ENCODE assay signal across 12 cellular contexts in the genomic region with DNA sequence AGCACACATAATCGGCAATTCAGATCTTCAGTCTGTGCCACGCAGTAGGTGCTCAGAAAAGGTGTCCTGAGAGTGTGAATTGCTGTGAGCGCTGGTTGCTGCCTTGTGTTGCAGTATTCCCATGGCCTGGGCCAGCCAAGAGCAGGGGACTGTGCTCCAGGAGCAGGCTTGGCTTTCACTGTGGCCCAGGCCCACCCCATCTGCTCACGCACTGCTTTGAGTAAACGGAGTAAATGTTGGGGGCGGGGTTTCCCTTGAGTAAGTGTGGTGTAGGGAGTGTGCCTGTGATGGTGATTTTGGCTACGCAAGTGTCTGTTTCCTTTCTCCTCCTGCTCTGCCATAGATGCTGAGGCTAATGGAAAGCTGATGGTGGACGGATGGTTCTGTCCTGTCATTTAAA. TPM values are rescaled to one million over a fixed set of nuclear protein-coding genes. Genes with fewer than 3 reads are reported as not detected.
DNase-seq lines count a peak whose midpoint lies in the region; ATAC-seq and TF ChIP-seq lines count a peak whose summit lies in the region.
"Had no signal": no experiment of that assay in that cellular context is flagged by ENCODE, and none has a peak within 500 bp of the region (broad histone marks: within the 10 kb centered on the region; RNA-seq: fewer than 3 reads in every experiment).

No MANE protein-coding gene starts in this region.

- TF ChIP-seq POLR2A in heart left ventricle (IDR thresholded peaks at IDR 0.05) (no peak), uterus (IDR thresholded peaks at IDR 0.05) (no peak)

- H3K27ac Mint-ChIP-seq in activated CD8-positive, alpha-beta T cell treated with anti-CD3 and anti-CD28 coated beads, Interleukin-2, amount 10 ng/mL, durations not matched to agents 7 days and 5 days = no peak overlapping the region
- H3K27ac Mint-ChIP-seq: CD8-positive, alpha-beta T cell had no signal

- H3K4me1 ChIP-seq in heart left ventricle (peaks cover 3 to 66% (median 35%) of the 10 kb centered on the region in 12 donors), mesodermal cell (ENCODE audit: control insufficient read depth, insufficient read depth, low read length, poor library complexity, severe bottlenecking) (peaks cover 26% of the 10 kb centered on the region), uterus (peaks cover 0 to 12% of the 10 kb centered on the region in 2 donors)

- TF ChIP-seq CTCF in heart left ventricle (IDR thresholded peaks at IDR 0.05) (no peak), brain microvascular endothelial cell (IDR thresholded peaks at IDR 0.05; ENCODE audit: low read depth, low read length, missing control alignments) (no peak), uterus (IDR thresholded peaks at IDR 0.05) (no peak)

- no peak overlapping the region for H3K4me3 Mint-ChIP-seq in activated CD8-positive, alpha-beta T cell treated with anti-CD3 and anti-CD28 coated beads, Interleukin-2, amount 10 ng/mL, durations not matched to agents 7 days and 5 days

- peaks cover 0 to 9% (median 4%) of the 10 kb centered on the region in 9 donors for H3K36me3 ChIP-seq in heart left ventricle
- peaks cover 11% of the 10 kb centered on the region for H3K36me3 ChIP-seq in brain microvascular endothelial cell (replicated peaks)
- H3K36me3 ChIP-seq in mesodermal cell (ENCODE audit: control insufficient read depth, insufficient read depth, low read length) = peaks cover 52% of the 10 kb centered on the region
- no peaks in the 10 kb centered on the region for H3K36me3 ChIP-seq in uterus

- POLR2A ChIA-PET in activated CD8-positive, alpha-beta T cell treated with anti-CD3 and anti-CD28 coated beads, Interleukin-2, amount 10 ng/mL, durations not matched to agents 7 days and 5 days (lab: Charles Lee) = interaction anchor here (1.6 kb wide), 1 partner anchor 11 kb away, joined by 3 read pairs; no protein-coding TSS in a partner anchor

- H3K27me3 Mint-ChIP-seq in activated CD8-positive, alpha-beta T cell treated with anti-CD3 and anti-CD28 coated beads, Interleukin-2, amount 10 ng/mL, durations not matched to agents 7 days and 5 days (ENCODE audit: low read depth) = peaks cover 58% of the 10 kb centered on the region

- intact Hi-C loops in heart left ventricle (cut with DNase I) = no loop called here
- intact Hi-C loops in left cardiac atrium (cut with DNase I) = no loop called here
- intact Hi-C loops in uterus (cut with DNase I; ENCODE audit: low total_unique reads) = no loop called here

- 83 to 91% (median 90%) methylated on average over 8 of the region's 8 CpGs for WGBS in heart left ventricle, 4 donors
- 95 to 100% methylated on average over 3 to 6 of the region's 8 CpGs for WGBS in mesodermal cell (ENCODE audit: insufficient coverage in 2 of 2), 2 experiments

- H3K27ac ChIP-seq in heart left ventricle = peak overlapping the region in 10 of 12 donors; percentile 77 to 93 (median 88)
- H3K27ac ChIP-seq in brain microvascular endothelial cell = peak overlapping the region; percentile 91
- peak overlapping the region; percentile 87 for H3K27ac ChIP-seq in mesodermal cell (ENCODE audit: low read depth, low read length, severe bottlenecking)
- H3K27ac ChIP-seq in uterus = peak overlapping the region; percentile 87 to 96

- H3K9me3 ChIP-seq in heart left ventricle (no peaks in the 10 kb centered on the region), mesodermal cell (ENCODE audit: control insufficient read depth, low read length) (no peaks in the 10 kb centered on the region), uterus (no peaks in the 10 kb centered on the region)

- peaks cover 27% of the 10 kb centered on the region for H3K4me1 Mint-ChIP-seq in activated CD8-positive, alpha-beta T cell treated with anti-CD3 and anti-CD28 coated beads, Interleukin-2, amount 10 ng/mL, durations not matched to agents 7 days and 5 days (ENCODE audit: low read depth)

- no peak for DNase-seq in heart left ventricle
- DNase-seq in left cardiac atrium = no peak
- no peak for DNase-seq in brain microvascular endothelial cell
- no peak for DNase-seq in uterus
- no peak for DNase-seq in activated CD8-positive, alpha-beta T cell treated with anti-CD3 and anti-CD28 coated beads, Interleukin-2, amount 10 ng/mL, durations not matched to agents 7 days and 5 days
- DNase-seq in A172 (ENCODE audit: low spot score) = no peak
- no peak for DNase-seq in KBM-7
- DNase-seq: activated CD4-positive, CD25-positive, alpha-beta regulatory T cell treated with anti-CD3 and anti-CD28 coated beads, Interleukin-2, amount 50 U/mL, for 72 hours; CD8-positive, alpha-beta T cell; left ventricle myocardium superior; NCI-H2029 had no signal

- H3K4me3 ChIP-seq in heart left ventricle = peak overlapping the region in 3 of 12 donors; percentile 78 to 97 (median 91)
- no peak overlapping the region for H3K4me3 ChIP-seq in brain microvascular endothelial cell (ENCODE audit: low read depth, low read length)
- peak overlapping the region; percentile 93 for H3K4me3 ChIP-seq in mesodermal cell (ENCODE audit: extremely low read depth, insufficient read depth, low read length, poor library complexity, severe bottlenecking)
- H3K4me3 ChIP-seq in uterus = no peak overlapping the region

- in situ Hi-C loops in brain microvascular endothelial cell (cut with HindIII; ENCODE audit: low pct_ligation_motif_present, low sequenced_read_pairs) (no loop called here), KBM-7 (cut with MboI; ENCODE audit: low pct_unique_long_range_greater_than_20kb, low sequenced_read_pairs) (no loop called here)

- ATAC-seq in heart left ventricle = no peak
- ATAC-seq in left cardiac atrium = no peak
- ATAC-seq in activated CD8-positive, alpha-beta T cell treated with anti-CD3 and anti-CD28 coated beads, Interleukin-2, amount 10 ng/mL, durations not matched to agents 7 days and 5 days = no peak
- ATAC-seq: CD8-positive, alpha-beta T cell; left ventricle myocardium superior had no signal

- no peaks in the 10 kb centered on the region for H3K9me3 Mint-ChIP-seq in activated CD8-positive, alpha-beta T cell treated with anti-CD3 and anti-CD28 coated beads, Interleukin-2, amount 10 ng/mL, durations not matched to agents 7 days and 5 days (ENCODE audit: insufficient read depth)
- H3K9me3 Mint-ChIP-seq: CD8-positive, alpha-beta T cell had no signal

- CTCF ChIA-PET in activated CD8-positive, alpha-beta T cell treated with anti-CD3 and anti-CD28 coated beads, Interleukin-2, amount 10 ng/mL, durations not matched to agents 7 days and 5 days (lab: Charles Lee) = no interaction called here

- H3K36me3 Mint-ChIP-seq in activated CD8-positive, alpha-beta T cell treated with anti-CD3 and anti-CD28 coated beads, Interleukin-2, amount 10 ng/mL, durations not matched to agents 7 days and 5 days (ENCODE audit: low read depth) = no peaks in the 10 kb centered on the region
- H3K36me3 Mint-ChIP-seq: CD8-positive, alpha-beta T cell had no signal

- H3K27me3 ChIP-seq in heart left ventricle = peaks cover 0 to 37% (median 0%) of the 10 kb centered on the region in 9 donors
- H3K27me3 ChIP-seq in brain microvascular endothelial cell (replicated peaks) = no peaks in the 10 kb centered on the region
- no peaks in the 10 kb centered on the region for H3K27me3 ChIP-seq in uterus

RNA-seq across cellular contexts. Expression of a gene that starts 2.3 kb away (rescaled TPM):
- total RNA-seq in heart left ventricle = 100 to 1,000 TPM; 109 to 186 (median 143) TPM
- polyA plus RNA-seq in heart left ventricle = 100 to 1,000 TPM in 1 of 2 donors, 10 to 100 TPM in 1; 77.3 to 100 TPM
- total RNA-seq in left cardiac atrium = 100 to 1,000 TPM in 1 of 2 donors, 10 to 100 TPM in 1; 71.7 to 112 TPM
- polyA plus RNA-seq in mesodermal cell (2013, experiment 1 of 2) = 228 TPM
- polyA plus RNA-seq in mesodermal cell (2013, experiment 2 of 2) = 186 TPM
- total RNA-seq in uterus = 100 to 1,000 TPM; 109 to 279 (median 199) TPM
- total RNA-seq in activated CD8-positive, alpha-beta T cell treated with anti-CD3 and anti-CD28 coated beads, Interleukin-2, amount 10 ng/mL, durations not matched to agents 7 days and 5 days = not detected
- 286 and 305 TPM in 2 replicates for total RNA-seq in A172 (2014; rRNA removed; shearing (Covaris generic))

Comparison
In these comparisons a context has a peak if more than half of its experiments do, and no peak if none do; other contexts are left out.
1. RNA of a gene that starts 2.3 kb away (total RNA-seq): 286 to 305 TPM in A172, 109 to 279 TPM in uterus, 109 to 186 TPM in heart left ventricle and 71.7 to 112 TPM in left cardiac atrium; not detected in activated CD8-positive, alpha-beta T cell treated with anti-CD3 and anti-CD28 coated beads, Interleukin-2, amount 10 ng/mL, durations not matched to agents 7 days and 5 days; every median in the first group is over 10 times any median in the second.
2. Peak in every context shown above with its lines, with median percentiles within 50 percentile points of each other: H3K27ac ChIP-seq.